9 cellular contexts compared by ENCODE assay signal in the genomic region with DNA sequence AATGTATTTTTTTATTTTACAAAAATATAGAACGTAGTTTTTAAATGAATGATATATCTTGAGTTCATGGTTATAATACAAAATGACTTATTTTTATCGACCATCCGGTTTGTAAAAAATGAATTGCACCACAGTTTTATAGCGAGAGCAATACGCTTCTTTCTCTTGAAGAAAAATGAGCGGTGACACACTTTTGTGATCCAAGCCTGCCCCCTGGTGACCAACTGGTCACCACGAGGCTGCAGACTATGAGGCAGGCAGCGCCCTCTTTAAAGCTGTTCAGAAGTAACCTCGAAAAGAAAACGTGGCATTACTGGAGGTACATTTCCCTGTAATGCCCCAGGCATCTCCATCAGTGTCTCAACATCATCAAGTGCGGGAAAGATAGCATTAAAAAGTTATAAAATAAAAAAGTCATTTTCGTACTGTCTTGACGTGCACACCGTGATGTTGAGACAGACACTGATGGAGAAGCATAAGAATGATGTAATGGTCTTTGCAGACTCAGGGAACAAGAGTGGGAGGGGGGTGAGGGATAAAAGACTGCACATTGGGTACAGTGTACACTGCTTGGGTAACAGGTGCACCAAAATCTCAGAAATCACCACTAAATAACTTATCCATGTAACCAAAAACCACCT.
A peak's percentile ranks its signal among the peaks of the same experiment; 100 is the strongest.
DNase-seq lines count a peak whose midpoint lies in the region; ATAC-seq and TF ChIP-seq lines count a peak whose summit lies in the region.
"Had no signal": no experiment of that assay in that cellular context is flagged by ENCODE, and none has a peak within 500 bp of the region (broad histone marks: within the 10 kb centered on the region; RNA-seq: fewer than 3 reads in every experiment).

No MANE protein-coding gene starts in this region.

- no peaks in the 10 kb centered on the region for H3K4me1 Mint-ChIP-seq in activated CD4-positive, alpha-beta T cell treated with anti-CD3 and anti-CD28 coated beads, Interleukin-2, amount 10 ng/mL, durations not matched to agents 24 days and 14 days

- H3K4me3 Mint-ChIP-seq in activated CD4-positive, alpha-beta T cell treated with anti-CD3 and anti-CD28 coated beads, Interleukin-2, amount 10 ng/mL, durations not matched to agents 24 days and 14 days = no peak overlapping the region
- H3K4me3 Mint-ChIP-seq: T-helper 1 cell treated with Interleukin-12 subunit alpha and Interleukin-12 subunit beta and Interleukin-4 antibody, amounts not matched to agents 30 μg/mL and 1 μg/mL, for 36 hours had no signal

- no peaks in the 10 kb centered on the region for H3K9me3 Mint-ChIP-seq in activated CD4-positive, alpha-beta T cell treated with anti-CD3 and anti-CD28 coated beads, Interleukin-2, amount 10 ng/mL, durations not matched to agents 24 days and 14 days
- H3K9me3 Mint-ChIP-seq: T-helper 1 cell treated with Interleukin-12 subunit alpha and Interleukin-12 subunit beta and Interleukin-4 antibody, amounts not matched to agents 30 μg/mL and 1 μg/mL, for 36 hours had no signal

- TF ChIP-seq CTCF in dorsolateral prefrontal cortex (IDR thresholded peaks at IDR 0.05 in 54 of 56, conservative IDR thresholded peaks at IDR 0.05 in 2 of 56; ENCODE audit: low read depth in 1 of 56, partially characterized antibody in 56 of 56) (peak; percentile 73 to 100 (median 97)), lower leg skin (IDR thresholded peaks at IDR 0.05) (no peak)

- TF ChIP-seq POLR2A in lower leg skin (IDR thresholded peaks at IDR 0.05) = no peak

- peaks cover 0 to 5% (median 0%) of the 10 kb centered on the region in 45 donors for H3K27me3 ChIP-seq in dorsolateral prefrontal cortex

- intact Hi-C loops in activated CD4-positive, alpha-beta T cell treated with anti-CD3 and anti-CD28 coated beads, Interleukin-2, amount 10 ng/mL, durations not matched to agents 24 days and 14 days (cut with micrococcal nuclease) = loop anchor here (5.0 kb wide), 1 partner anchor 1046 kb away; no protein-coding TSS in a partner anchor
- intact Hi-C loops in dorsolateral prefrontal cortex (cut with DNase I) (loop anchor here (1.0 to 10.0 kb wide), 9 partner anchors 101 to 1046 kb away; no protein-coding TSS in a partner anchor), lower leg skin (cut with DNase I; ENCODE audit: low total_unique reads) (loop anchor here (5.0 kb wide), 1 partner anchor 636 kb away; no protein-coding TSS in a partner anchor)

- peak; percentile 39 for ATAC-seq in HG02798 (IDR thresholded peaks at IDR 0.05; ENCODE audit: poor library complexity, unreplicated experiment)

- 6 to 10% methylated on average over 14 of the region's 14 CpGs for WGBS in lower leg skin, 2 donors

- H3K27ac Mint-ChIP-seq in activated CD4-positive, alpha-beta T cell treated with anti-CD3 and anti-CD28 coated beads, Interleukin-2, amount 10 ng/mL, durations not matched to agents 24 days and 14 days = no peak overlapping the region
- H3K27ac Mint-ChIP-seq: T-helper 1 cell treated with Interleukin-12 subunit alpha and Interleukin-12 subunit beta and Interleukin-4 antibody, amounts not matched to agents 30 μg/mL and 1 μg/mL, for 36 hours had no signal

- no peaks in the 10 kb centered on the region for H3K27me3 Mint-ChIP-seq in activated CD4-positive, alpha-beta T cell treated with anti-CD3 and anti-CD28 coated beads, Interleukin-2, amount 10 ng/mL, durations not matched to agents 24 days and 14 days

- DNase-seq in DMS 273 (lab: John Stamatoyannopoulos, UW; ENCODE audit: unreplicated experiment) (peak; percentile 84), NCI-H510A treated with DMSO at 0.1 percent for 48 hours (lab: John Stamatoyannopoulos, UW) (peak; percentile 52), dorsolateral prefrontal cortex (peak; percentile 71 to 90 (median 85)), lower leg skin (ENCODE audit: low spot score in 2 of 2) (peak; percentile 78 to 95), NCI-H2029 treated with DMSO at 0.1 percent for 48 hours (lab: John Stamatoyannopoulos, UW) (no peak)
- peak; percentile 86 for DNase-seq in activated CD4-positive, alpha-beta T cell treated with anti-CD3 and anti-CD28 coated beads, Interleukin-2, amount 10 ng/mL, durations not matched to agents 24 days and 14 days
- peak in 2 of 3 experiments; percentile 3 to 13 for DNase-seq in stimulated activated CD4-positive, alpha-beta T cell treated with anti-CD3 and anti-CD28 coated beads, TNF-alpha, amount 100 ng/mL, for 4 hours (ENCODE audit: low read depth in 3 of 3)

- peak overlapping the region in 43 of 59 donors; percentile 8 to 57 (median 31) for H3K4me3 ChIP-seq in dorsolateral prefrontal cortex
- H3K4me3 ChIP-seq in lower leg skin (ENCODE audit: low read depth, poor library complexity, severe bottlenecking) = no peak overlapping the region

- peak overlapping the region in 9 of 59 donors; percentile 9 to 71 (median 39) for H3K27ac ChIP-seq in dorsolateral prefrontal cortex

- no peaks in the 10 kb centered on the region for H3K36me3 Mint-ChIP-seq in activated CD4-positive, alpha-beta T cell treated with anti-CD3 and anti-CD28 coated beads, Interleukin-2, amount 10 ng/mL, durations not matched to agents 24 days and 14 days (ENCODE audit: low read depth)

Comparison
In these comparisons a context has a peak if more than half of its experiments do, and no peak if none do; other contexts are left out.
1. CTCF ChIP-seq: peak in dorsolateral prefrontal cortex (56 of 56); none in lower leg skin (0 of 3).